1 cellular context compared by ENCODE assay signal in the genomic region with DNA sequence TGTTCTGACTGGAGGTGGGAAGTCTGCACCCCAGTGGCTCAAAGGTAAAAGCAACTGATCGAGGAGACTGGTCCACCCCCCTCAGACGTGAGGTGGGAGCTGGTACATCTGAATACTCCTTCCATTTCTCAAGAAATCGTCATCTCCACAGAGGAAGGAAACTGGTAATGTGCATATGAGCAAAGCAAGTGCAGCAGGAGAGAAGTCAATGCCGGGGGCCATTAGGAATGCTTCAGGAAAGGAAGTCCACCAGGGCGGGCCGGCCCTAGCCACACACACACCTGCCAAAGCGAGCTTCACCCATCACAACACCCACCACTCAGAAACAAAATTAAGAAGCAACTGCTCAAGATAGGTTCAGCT.
TF ChIP-seq lines count a peak whose summit lies in the region.

No MANE protein-coding gene starts in this region.

TF ChIP-seq in endothelial cell of umbilical vein, 7 proteins besides CTCF, POLR2A, EP300 and RAD21:
- TF ChIP-seq, protein P1, sequence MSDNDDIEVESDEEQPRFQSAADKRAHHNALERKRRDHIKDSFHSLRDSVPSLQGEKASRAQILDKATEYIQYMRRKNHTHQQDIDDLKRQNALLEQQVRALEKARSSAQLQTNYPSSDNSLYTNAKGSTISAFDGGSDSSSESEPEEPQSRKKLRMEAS (IDR thresholded peaks at IDR 0.05; ENCODE audit: insufficient read depth, insufficient read length), result no peak
- no peak for TF ChIP-seq GATA2 (IDR thresholded peaks at IDR 0.05; ENCODE audit: insufficient read depth, insufficient read length, low read depth, low read length)
- no peak for TF ChIP-seq FOS (IDR thresholded peaks at IDR 0.05; ENCODE audit: borderline replicate concordance, insufficient read depth, low read length)
- TF ChIP-seq JUN (IDR thresholded peaks at IDR 0.05; ENCODE audit: borderline replicate concordance, insufficient read depth, insufficient read length, low read depth), result no peak
- TF ChIP-seq POLR2AphosphoS5 (IDR thresholded peaks at IDR 0.05; ENCODE audit: insufficient read depth, low read depth, low read length), result no peak
- TF ChIP-seq MYC (IDR thresholded peaks at IDR 0.05; ENCODE audit: low read depth, low read length), result no peak
- no peak for TF ChIP-seq EZH2 (IDR thresholded peaks at IDR 0.05; ENCODE audit: borderline replicate concordance, low read depth, low read length, severe bottlenecking)
